In genomic region chr16:29626778-29627331, GRCh38 we compare ENCODE assay signal across 8 cellular contexts. TPM values are rescaled to one million over a fixed set of nuclear protein-coding genes. Genes with fewer than 3 reads are reported as not detected.
DNase-seq lines count a peak whose midpoint lies in the region; ATAC-seq, FAIRE-seq and TF ChIP-seq lines count a peak whose summit lies in the region.
"Not testable (repeated sequence)": the region's sequence is repeated elsewhere in the genome, so short reads cannot be mapped to it uniquely, and the experiment has no call there.

No MANE protein-coding gene starts in this region.

- not testable (repeated sequence) for H3K36me3 Mint-ChIP-seq in activated B cell treated with CpG ODN at 0.5 μM for 24 hours (ENCODE audit: low read depth); activated T-cell treated with anti-CD3 and anti-CD28 coated beads, Interleukin-2, amount 50 U/mL, for 24 hours (ENCODE audit: low read depth)
- peaks cover 11% of the 10 kb centered on the region for H3K36me3 Mint-ChIP-seq in effector memory CD8-positive, alpha-beta T cell (ENCODE audit: insufficient read depth)

- H3K4me3 Mint-ChIP-seq in activated B cell treated with CpG ODN at 0.5 μM for 24 hours = peak overlapping the region; percentile 48
- peak overlapping the region; percentile 15 for H3K4me3 Mint-ChIP-seq in activated T-cell treated with anti-CD3 and anti-CD28 coated beads, Interleukin-2, amount 50 U/mL, for 24 hours
- peak overlapping the region; percentile 54 to 75 for H3K4me3 Mint-ChIP-seq in effector memory CD8-positive, alpha-beta T cell

- peak; percentile 56 for ATAC-seq in GM21390 (IDR thresholded peaks at IDR 0.05; ENCODE audit: unreplicated experiment)
- peak; percentile 61 for ATAC-seq in HG03175 (IDR thresholded peaks at IDR 0.05; ENCODE audit: unreplicated experiment)
- ATAC-seq in activated B cell treated with CpG ODN at 0.5 μM for 24 hours (ENCODE audit: low read depth) = peak; percentile 81
- ATAC-seq in effector memory CD8-positive, alpha-beta T cell (replicated peaks) = peak; percentile 81
- peak in 3 of 4 donors; percentile 21 to 69 (median 66) for ATAC-seq in pancreas

- DNase-seq in GM10248 (ENCODE audit: extremely low spot score) (peak; percentile 11), activated B cell treated with CpG ODN at 0.5 μM for 24 hours (peak; percentile 34)
- peak; percentile 78 for DNase-seq in activated T-cell treated with anti-CD3 and anti-CD28 coated beads, Interleukin-2, amount 50 U/mL, for 24 hours
- peak; percentile 65 to 72 (median 66) for DNase-seq in effector memory CD8-positive, alpha-beta T cell
- DNase-seq in pancreas = not testable (repeated sequence)
- peak; percentile 55 to 62 for DNase-seq in stimulated activated CD8-positive, alpha-beta memory T cell treated with anti-CD3 and anti-CD28 coated beads, Interleukin-7, amount 100 ng/mL, for 4 hours (ENCODE audit: low read depth in 2 of 2)

- not testable (repeated sequence) for H3K27ac ChIP-seq in pancreas

- H3K27me3 ChIP-seq in pancreas = not testable (repeated sequence)

- intact Hi-C loops in activated B cell treated with CpG ODN at 0.5 μM for 24 hours (cut with micrococcal nuclease); pancreas (cut with DNase I): not testable (repeated sequence)

- POLR2A ChIA-PET in GM10248 (lab: Yijun Ruan, JAX) = not testable (repeated sequence)
- POLR2A ChIA-PET in activated B cell treated with CpG ODN at 0.5 μM for 24 hours (lab: Charles Lee) = interaction anchor here (0.7 kb wide), 1 partner anchor 180 kb away, joined by 3 read pairs; no protein-coding TSS in a partner anchor

- H3K9me3 ChIP-seq in pancreas = not testable (repeated sequence)

- H3K27ac Mint-ChIP-seq in activated B cell treated with CpG ODN at 0.5 μM for 24 hours = peak overlapping the region; percentile 81
- H3K27ac Mint-ChIP-seq in activated T-cell treated with anti-CD3 and anti-CD28 coated beads, Interleukin-2, amount 50 U/mL, for 24 hours = peak overlapping the region; percentile 88
- H3K27ac Mint-ChIP-seq in effector memory CD8-positive, alpha-beta T cell = peak overlapping the region; percentile 93 to 95

- not testable (repeated sequence) for H3K9me3 Mint-ChIP-seq in activated B cell treated with CpG ODN at 0.5 μM for 24 hours; activated T-cell treated with anti-CD3 and anti-CD28 coated beads, Interleukin-2, amount 50 U/mL, for 24 hours; effector memory CD8-positive, alpha-beta T cell

- not testable (repeated sequence) for H3K4me3 ChIP-seq in pancreas

- FAIRE-seq in pancreas (lab: Jason Lieb, UNC) = not testable (repeated sequence)

- not testable (repeated sequence) for H3K4me1 ChIP-seq in pancreas

- TF ChIP-seq CTCF in GM10248 (IDR thresholded peaks at IDR 0.05; ENCODE audit: control extremely low read depth, extremely low read depth, low read depth, missing control alignments); activated B cell treated with CpG ODN at 0.5 μM for 24 hours (IDR thresholded peaks at IDR 0.05); pancreas (IDR thresholded peaks at IDR 0.05): not testable (repeated sequence)

- not testable (repeated sequence) for H3K36me3 ChIP-seq in pancreas

- CTCF ChIA-PET in GM10248 (lab: Yijun Ruan, JAX); activated B cell treated with CpG ODN at 0.5 μM for 24 hours (lab: Charles Lee): not testable (repeated sequence)

- not testable (repeated sequence) for H3K27me3 Mint-ChIP-seq in activated B cell treated with CpG ODN at 0.5 μM for 24 hours; activated T-cell treated with anti-CD3 and anti-CD28 coated beads, Interleukin-2, amount 50 U/mL, for 24 hours; effector memory CD8-positive, alpha-beta T cell

- peaks cover 17% of the 10 kb centered on the region for H3K4me1 Mint-ChIP-seq in activated B cell treated with CpG ODN at 0.5 μM for 24 hours
- H3K4me1 Mint-ChIP-seq in activated T-cell treated with anti-CD3 and anti-CD28 coated beads, Interleukin-2, amount 50 U/mL, for 24 hours (ENCODE audit: low read depth) = peaks cover 29% of the 10 kb centered on the region
- H3K4me1 Mint-ChIP-seq in effector memory CD8-positive, alpha-beta T cell (ENCODE audit: low read depth in 2 of 2) = peaks cover 7 to 12% of the 10 kb centered on the region in 2 donors

- WGBS in pancreas, 2 donors = 61 to 75% methylated on average over 14 of the region's 16 CpGs

RNA-seq across cellular contexts. Expression of gene SPN, which starts 36.2 kb away (rescaled TPM):
- total RNA-seq in activated B cell treated with CpG ODN at 0.5 μM for 24 hours (2.4 and 2.7 TPM in 2 replicates), pancreas (1 to 10 TPM in 3 of 6 donors, under 1 TPM in 3; 0.23 to 6.4 (median 1.3) TPM)
- polyA plus RNA-seq in pancreas = under 1 TPM; 0.16 to 0.49 TPM

RNA-seq across cellular contexts. Expression of gene QPRT, which starts 52.1 kb away (rescaled TPM):
- total RNA-seq in activated B cell treated with CpG ODN at 0.5 μM for 24 hours (0.64 and 0.84 TPM in 2 replicates), pancreas (10 to 100 TPM; 16.3 to 29.7 (median 19.2) TPM)
- 10 to 100 TPM in 1 of 2 donors, 1 to 10 TPM in 1; 8.2 to 15.1 TPM for polyA plus RNA-seq in pancreas
